Comparison of ENCODE assay signal across 13 cellular contexts in the genomic region with DNA sequence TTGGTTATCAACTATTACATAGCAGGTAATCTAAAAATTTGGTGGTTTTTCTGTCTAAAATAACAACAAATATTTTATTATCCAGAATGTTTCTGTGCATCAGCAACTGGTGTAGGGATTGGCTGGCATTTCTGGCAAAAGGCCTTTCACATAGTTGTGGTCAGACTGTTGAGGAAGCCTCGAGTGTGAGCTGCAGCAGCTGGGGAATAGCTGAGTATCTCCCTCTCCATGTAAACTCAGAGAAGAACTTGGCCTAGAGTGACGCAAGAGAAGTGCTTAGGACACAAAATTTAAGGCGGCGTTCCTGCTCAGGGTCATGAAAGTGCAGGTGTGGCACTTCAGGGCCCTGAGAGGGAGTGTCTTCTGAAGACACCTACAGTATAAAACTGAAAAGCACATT.
A peak's percentile ranks its signal among the peaks of the same experiment; 100 is the strongest.
DNase-seq lines count a peak whose midpoint lies in the region; ATAC-seq and TF ChIP-seq lines count a peak whose summit lies in the region.
"Had no signal": no experiment of that assay in that cellular context is flagged by ENCODE, and none has a peak within 500 bp of the region (broad histone marks: within the 10 kb centered on the region; RNA-seq: fewer than 3 reads in every experiment).

No MANE protein-coding gene starts in this region.

- H3K27ac ChIP-seq in upper lobe of right lung, result no peak overlapping the region
- H3K27ac ChIP-seq: neural progenitor cell, suprapubic skin had no signal

- no peaks in the 10 kb centered on the region for H3K27me3 ChIP-seq in upper lobe of right lung
- H3K27me3 ChIP-seq: neural progenitor cell, suprapubic skin had no signal

- peak; percentile 2 for DNase-seq in LoVo (ENCODE audit: low spot score)
- DNase-seq in amniotic stem cell (lab: John Stamatoyannopoulos, UW), result peak; percentile 59
- DNase-seq in glomerular visceral epithelial cell (ENCODE audit: extremely low spot score), result peak; percentile 80
- no peak for DNase-seq in upper lobe of right lung
- no peak for DNase-seq in NCI-H146 (lab: John Stamatoyannopoulos, UW)
- no peak for DNase-seq in T-helper 1 cell
- DNase-seq: activated CD4-positive, alpha-beta T cell treated with anti-CD3 and anti-CD28 coated beads for 36 hours; activated T-cell treated with anti-CD3 and anti-CD28 coated beads, Interleukin-2, amount 50 U/mL, for 1 hour; CD8-positive, alpha-beta T cell; T-cell had no signal

- H3K9me3 ChIP-seq in upper lobe of right lung, result no peaks in the 10 kb centered on the region
- H3K9me3 ChIP-seq: suprapubic skin had no signal

- intact Hi-C loops in upper lobe of right lung (cut with DNase I), result no loop called here

- TF ChIP-seq CTCF in upper lobe of right lung (IDR thresholded peaks at IDR 0.05), result no peak

- no peaks in the 10 kb centered on the region for H3K4me1 ChIP-seq in upper lobe of right lung
- H3K4me1 ChIP-seq: neural progenitor cell, suprapubic skin had no signal

- H3K36me3 ChIP-seq in upper lobe of right lung, result no peaks in the 10 kb centered on the region
- H3K36me3 ChIP-seq: neural progenitor cell, suprapubic skin had no signal

- ATAC-seq in upper lobe of right lung (peak; percentile 39), HG02678 (IDR thresholded peaks at IDR 0.05; ENCODE audit: unreplicated experiment) (no peak)
- ATAC-seq: activated CD4-positive, alpha-beta T cell treated with anti-CD3 and anti-CD28 coated beads for 36 hours; CD8-positive, alpha-beta T cell; T-cell had no signal

- no peak overlapping the region for H3K4me3 ChIP-seq in upper lobe of right lung
- H3K4me3 ChIP-seq: neural progenitor cell, suprapubic skin had no signal

Comparison
In these comparisons a context has a peak if more than half of its experiments do, and no peak if none do; other contexts are left out.
1. DNase-seq: peak in LoVo (single experiment), amniotic stem cell (single experiment) and glomerular visceral epithelial cell (single experiment); none in upper lobe of right lung (single experiment), NCI-H146 (single experiment) and T-helper 1 cell (0 of 5).